21 cellular contexts compared by ENCODE assay signal in the genomic region with DNA sequence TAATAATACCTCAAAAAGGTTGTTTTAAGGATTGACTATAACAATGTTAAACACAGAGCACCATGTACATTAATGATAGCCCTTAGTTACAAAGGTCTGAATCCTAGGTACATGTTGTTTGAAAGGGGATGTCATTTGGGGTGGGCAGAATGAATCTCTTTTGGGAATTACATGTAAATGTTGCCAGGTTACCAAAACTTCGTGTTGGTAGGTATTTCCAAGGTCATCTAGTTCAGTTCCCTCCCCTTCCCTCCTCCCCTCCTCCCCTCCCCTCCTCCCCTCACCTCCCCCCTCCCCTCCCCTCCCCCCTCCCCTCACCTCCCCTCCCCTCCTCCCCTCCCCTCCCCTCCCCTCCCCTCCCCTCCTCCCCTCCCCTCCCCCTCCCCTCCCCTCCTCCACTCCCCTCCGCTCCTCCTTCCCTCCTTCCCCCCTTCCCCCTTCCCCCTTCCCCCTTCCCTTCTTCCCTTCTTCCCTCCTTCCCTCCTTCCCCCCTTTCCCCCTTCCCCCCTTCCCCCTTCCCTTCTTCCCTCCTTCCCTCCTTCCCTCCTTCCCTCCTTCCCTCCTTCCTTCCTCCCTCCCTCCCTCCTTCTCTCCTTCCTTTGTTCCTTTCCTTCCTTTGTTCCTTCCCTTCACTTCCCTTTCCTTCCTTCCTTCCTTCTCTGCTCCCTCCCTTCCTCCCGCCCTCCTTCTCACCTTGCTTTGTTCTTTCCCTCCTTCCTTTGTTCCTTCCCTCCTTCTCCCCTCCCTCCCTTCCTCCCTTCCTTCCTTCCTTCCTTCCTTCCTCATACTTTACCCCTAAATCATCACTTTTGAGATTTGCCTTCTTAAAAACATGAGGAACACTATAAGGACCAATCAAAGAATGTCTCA. TPM values are rescaled to one million over a fixed set of nuclear protein-coding genes. Genes with fewer than 3 reads are reported as not detected.
A peak's percentile ranks its signal among the peaks of the same experiment; 100 is the strongest.
DNase-seq lines count a peak whose midpoint lies in the region; ATAC-seq, FAIRE-seq and TF ChIP-seq lines count a peak whose summit lies in the region.
"Had no signal": no experiment of that assay in that cellular context is flagged by ENCODE, and none has a peak within 500 bp of the region (broad histone marks: within the 10 kb centered on the region; RNA-seq: fewer than 3 reads in every experiment).

No MANE protein-coding gene starts in this region.

- intact Hi-C loops in left ventricle myocardium superior (cut with micrococcal nuclease): no loop called here

- peak in 1 of 2 donors; percentile 10 for ATAC-seq in activated T-cell treated with anti-CD3 and anti-CD28 coated beads, Interleukin-2, amount 50 U/mL, for 72 hours (replicated peaks in 1 of 2)
- ATAC-seq in activated T-cell treated with anti-CD3 and anti-CD28 coated beads, Interleukin-2, amount 50 U/mL, for 4 hours: no peak
- ATAC-seq in GM23338: no peak
- ATAC-seq in activated T-helper 17 cell treated with anti-CD3 and anti-CD28 coated beads, Interleukin-2, amount 50 U/mL, for 72 hours (replicated peaks): no peak
- no peak for ATAC-seq in left ventricle myocardium superior
- no peak for ATAC-seq in GM21367 (IDR thresholded peaks at IDR 0.05; ENCODE audit: unreplicated experiment)
- ATAC-seq: Panc1 had no signal

- H3F3A ChIP-seq in GM23338 (replicated peaks; ENCODE audit: low read depth): no peaks in the 10 kb centered on the region

- dilution Hi-C loops in keratinocyte (cut with MboI; ENCODE audit: extremely low pct_ligation_motif_present, low sequenced_read_pairs): no loop called here

- TF ChIP-seq CTCF in GM23338 (conservative IDR thresholded peaks at IDR 0.05; ENCODE audit: low read depth in 2 of 2) (no peak), keratinocyte (optimal IDR thresholded peaks at IDR 0.05 in 1 of 3, IDR thresholded peaks at IDR 0.05 in 1 of 3, conservative IDR thresholded peaks at IDR 0.05 in 1 of 3; ENCODE audit: extremely low read depth in 1 of 3, insufficient read depth in 2 of 3, low read length in 3 of 3) (no peak)

- H3K36me3 Mint-ChIP-seq in activated T-cell treated with anti-CD3 and anti-CD28 coated beads, Interleukin-2, amount 50 U/mL, for 72 hours (ENCODE audit: insufficient read depth in 2 of 2): peaks cover 0 to 1% of the 10 kb centered on the region in 2 donors
- H3K36me3 Mint-ChIP-seq in activated T-cell treated with anti-CD3 and anti-CD28 coated beads, Interleukin-2, amount 50 U/mL, for 4 hours (ENCODE audit: insufficient read depth): peaks cover 8% of the 10 kb centered on the region
- peaks cover 19% of the 10 kb centered on the region for H3K36me3 Mint-ChIP-seq in GM23338 (ENCODE audit: low read depth)
- H3K36me3 Mint-ChIP-seq in activated T-helper 17 cell treated with anti-CD3 and anti-CD28 coated beads, Interleukin-2, amount 50 U/mL, for 72 hours (ENCODE audit: low read depth): peaks cover 8% of the 10 kb centered on the region

- H3K27ac ChIP-seq in GM23338 (ENCODE audit: low read depth) (no peak overlapping the region), keratinocyte (ENCODE audit: control insufficient read depth, insufficient read depth, low read length) (peak overlapping the region; percentile 50)

- H3K27me3 ChIP-seq in GM23338 (ENCODE audit: insufficient read depth): no peaks in the 10 kb centered on the region
- H3K27me3 ChIP-seq in keratinocyte (ENCODE audit: control insufficient read depth, extremely low read depth, insufficient read depth, low read length): no peaks in the 10 kb centered on the region

- H3K9me2 ChIP-seq in GM23338 (ENCODE audit: insufficient read depth): no peaks in the 10 kb centered on the region

- FAIRE-seq in keratinocyte (lab: Jason Lieb, UNC): no peak
- FAIRE-seq: GM12892, H1 had no signal

- H3K4me2 ChIP-seq in GM23338: no peak overlapping the region
- no peak overlapping the region for H3K4me2 ChIP-seq in keratinocyte (ENCODE audit: control insufficient read depth, extremely low read depth, insufficient read depth, low read depth, low read length)

- H4K20me1 ChIP-seq in GM23338 (replicated peaks; ENCODE audit: insufficient read depth): no peaks in the 10 kb centered on the region
- H4K20me1 ChIP-seq in keratinocyte (ENCODE audit: control insufficient read depth, extremely low read depth, insufficient read depth, low read length): no peaks in the 10 kb centered on the region

- H3K9me3 Mint-ChIP-seq in activated T-cell treated with anti-CD3 and anti-CD28 coated beads, Interleukin-2, amount 50 U/mL, for 72 hours: no peaks in the 10 kb centered on the region
- no peaks in the 10 kb centered on the region for H3K9me3 Mint-ChIP-seq in activated T-cell treated with anti-CD3 and anti-CD28 coated beads, Interleukin-2, amount 50 U/mL, for 4 hours
- H3K9me3 Mint-ChIP-seq in GM23338: peaks cover 21% of the 10 kb centered on the region
- H3K9me3 Mint-ChIP-seq in activated T-helper 17 cell treated with anti-CD3 and anti-CD28 coated beads, Interleukin-2, amount 50 U/mL, for 72 hours: no peaks in the 10 kb centered on the region
- H3K9me3 Mint-ChIP-seq: CD4-positive, alpha-beta memory T cell had no signal

- H3K4me3 ChIP-seq in GM23338: no peak overlapping the region
- H3K4me3 ChIP-seq in keratinocyte (ENCODE audit: control insufficient read depth in 2 of 3, extremely low read depth in 1 of 3, insufficient read depth in 2 of 3, low read depth in 1 of 3, low read length in 3 of 3): no peak overlapping the region

- H3K27ac Mint-ChIP-seq in activated T-cell treated with anti-CD3 and anti-CD28 coated beads, Interleukin-2, amount 50 U/mL, for 72 hours: peak overlapping the region; percentile 100
- no peak overlapping the region for H3K27ac Mint-ChIP-seq in GM23338
- H3K27ac Mint-ChIP-seq in activated T-helper 17 cell treated with anti-CD3 and anti-CD28 coated beads, Interleukin-2, amount 50 U/mL, for 72 hours: peak overlapping the region; percentile 98
- H3K27ac Mint-ChIP-seq: B cell had no signal

- H3K4me1 ChIP-seq in GM23338 (ENCODE audit: insufficient read depth): no peaks in the 10 kb centered on the region
- H3K4me1 ChIP-seq in keratinocyte (ENCODE audit: control insufficient read depth, extremely low read depth, insufficient read depth, low read length): peaks cover 3% of the 10 kb centered on the region

- H3K36me3 ChIP-seq in GM23338 (ENCODE audit: insufficient read depth) (no peaks in the 10 kb centered on the region), keratinocyte (ENCODE audit: control insufficient read depth in 2 of 2, extremely low read depth in 1 of 2, insufficient read depth in 2 of 2, low read length in 2 of 2) (no peaks in the 10 kb centered on the region)

- H3K79me2 ChIP-seq in GM23338 (replicated peaks; ENCODE audit: insufficient read depth): peaks cover 36% of the 10 kb centered on the region
- H3K79me2 ChIP-seq in keratinocyte (ENCODE audit: control insufficient read depth, insufficient read depth, low read length): peaks cover 24% of the 10 kb centered on the region

- peak overlapping the region; percentile 61 to 91 for H3K4me3 Mint-ChIP-seq in activated T-cell treated with anti-CD3 and anti-CD28 coated beads, Interleukin-2, amount 50 U/mL, for 72 hours
- no peak overlapping the region for H3K4me3 Mint-ChIP-seq in activated T-cell treated with anti-CD3 and anti-CD28 coated beads, Interleukin-2, amount 50 U/mL, for 4 hours
- H3K4me3 Mint-ChIP-seq in GM23338: no peak overlapping the region
- H3K4me3 Mint-ChIP-seq in activated T-helper 17 cell treated with anti-CD3 and anti-CD28 coated beads, Interleukin-2, amount 50 U/mL, for 72 hours: peak overlapping the region; percentile 68
- H3K4me3 Mint-ChIP-seq: B cell; CD4-positive, alpha-beta memory T cell had no signal

- DNase-seq in activated T-cell treated with anti-CD3 and anti-CD28 coated beads, Interleukin-2, amount 50 U/mL, for 72 hours: no peak
- DNase-seq in activated T-cell treated with anti-CD3 and anti-CD28 coated beads, Interleukin-2, amount 50 U/mL, for 4 hours: no peak
- peak; percentile 17 for DNase-seq in GM23338 (ENCODE audit: low spot score)
- no peak for DNase-seq in keratinocyte (ENCODE audit: low read depth, low spot score)
- no peak for DNase-seq in NCI-H2171 treated with DMSO at 0.1 percent for 48 hours (lab: John Stamatoyannopoulos, UW)
- DNase-seq in left ventricle myocardium superior: no peak
- DNase-seq: ACHN; CD4-positive, alpha-beta memory T cell; DND-41; GDM1; KG1; NCI-H1092 treated with DMSO at 0.1 percent for 48 hours; NCI-H187; NCI-H82; Right ventricle myocardium superior had no signal

- H3K9me1 ChIP-seq in keratinocyte (ENCODE audit: control insufficient read depth, extremely low read depth, insufficient read depth, low read length): no peaks in the 10 kb centered on the region

- H3K4me1 Mint-ChIP-seq in activated T-cell treated with anti-CD3 and anti-CD28 coated beads, Interleukin-2, amount 50 U/mL, for 72 hours (ENCODE audit: low read depth): peaks cover 56% of the 10 kb centered on the region
- H3K4me1 Mint-ChIP-seq in activated T-cell treated with anti-CD3 and anti-CD28 coated beads, Interleukin-2, amount 50 U/mL, for 4 hours (ENCODE audit: low read depth): peaks cover 23% of the 10 kb centered on the region
- H3K4me1 Mint-ChIP-seq in GM23338: no peaks in the 10 kb centered on the region
- H3K4me1 Mint-ChIP-seq in activated T-helper 17 cell treated with anti-CD3 and anti-CD28 coated beads, Interleukin-2, amount 50 U/mL, for 72 hours: peaks cover 12% of the 10 kb centered on the region

- H3K9me3 ChIP-seq in keratinocyte (ENCODE audit: control insufficient read depth, low read depth, low read length): no peaks in the 10 kb centered on the region

- no peaks in the 10 kb centered on the region for H3K27me3 Mint-ChIP-seq in activated T-cell treated with anti-CD3 and anti-CD28 coated beads, Interleukin-2, amount 50 U/mL, for 72 hours (ENCODE audit: low read depth)
- H3K27me3 Mint-ChIP-seq in activated T-cell treated with anti-CD3 and anti-CD28 coated beads, Interleukin-2, amount 50 U/mL, for 4 hours (ENCODE audit: low read depth): no peaks in the 10 kb centered on the region
- H3K27me3 Mint-ChIP-seq in GM23338 (ENCODE audit: insufficient read depth, low read depth, poor library complexity): no peaks in the 10 kb centered on the region
- H3K27me3 Mint-ChIP-seq in activated T-helper 17 cell treated with anti-CD3 and anti-CD28 coated beads, Interleukin-2, amount 50 U/mL, for 72 hours: no peaks in the 10 kb centered on the region
- H3K27me3 Mint-ChIP-seq: B cell; CD4-positive, alpha-beta memory T cell had no signal

- H2AFZ ChIP-seq in GM23338 (no peak overlapping the region), keratinocyte (ENCODE audit: control insufficient read depth, low read length) (no peak overlapping the region)

- H3K9ac ChIP-seq in keratinocyte (ENCODE audit: control insufficient read depth, extremely low read depth, insufficient read depth, low read length): no peak overlapping the region

RNA-seq across cellular contexts. Expression of gene VTI1A, which starts 8.1 kb away (rescaled TPM):
- 10 to 100 TPM; 65.5 to 71.8 TPM for total RNA-seq in activated T-cell treated with anti-CD3 and anti-CD28 coated beads, Interleukin-2, amount 50 U/mL, for 72 hours
- total RNA-seq in activated T-cell treated with anti-CD3 and anti-CD28 coated beads, Interleukin-2, amount 50 U/mL, for 4 hours: 10 to 100 TPM; 39.2 to 43.8 (median 42.9) TPM
- 29.4 and 31.0 TPM in 2 replicates for total RNA-seq in GM23338 (2014; rRNA removed; shearing (Covaris generic))
- 18.4 and 26.8 TPM in 2 replicates for polyA plus RNA-seq in GM23338 (2016; fragmentation: Nextera tagmentation; extraction: Ambion mirVana)
- 10 to 100 TPM; 35.2 to 46.9 TPM for total RNA-seq in activated T-helper 17 cell treated with anti-CD3 and anti-CD28 coated beads, Interleukin-2, amount 50 U/mL, for 72 hours
- 15.0 to 18.5 TPM (median 15.1 TPM) in 3 replicates for polyA plus RNA-seq in keratinocyte
- polyA plus RNA-seq in keratinocyte (2011; ENCODE audit: low read depth): 66.7 TPM
- polyA plus RNA-seq in keratinocyte (2011; cell fraction: cytosol; rRNA removed): 13.3 and 16.8 TPM in 2 replicates
- 26.3 and 32.9 TPM in 2 replicates for polyA plus RNA-seq in keratinocyte (2011; cell fraction: nucleus; rRNA removed)
- polyA plus RNA-seq in keratinocyte (2012; ENCODE audit: low replicate concordance): 12.1 and 14.5 TPM in 2 replicates
- polyA minus RNA-seq in keratinocyte: 5.9 to 31.0 TPM (median 16.8 TPM) in 3 replicates
- polyA minus RNA-seq in keratinocyte (2011; cell fraction: cytosol; rRNA and poly(A)+ RNA removed): 10.4 TPM
- 38.2 and 48.2 TPM in 2 replicates for polyA minus RNA-seq in keratinocyte (2011; cell fraction: nucleus; rRNA and poly(A)+ RNA removed)
- total RNA-seq in left ventricle myocardium superior: 22.9 TPM

RNA-seq across cellular contexts. Expression of gene ZDHHC6, which starts 8.4 kb away (rescaled TPM):
- total RNA-seq in activated T-cell treated with anti-CD3 and anti-CD28 coated beads, Interleukin-2, amount 50 U/mL, for 72 hours: 10 to 100 TPM; 61.1 to 78.7 TPM
- total RNA-seq in activated T-cell treated with anti-CD3 and anti-CD28 coated beads, Interleukin-2, amount 50 U/mL, for 4 hours: 10 to 100 TPM; 33.4 to 40.6 (median 36.2) TPM
- total RNA-seq in GM23338 (2014; rRNA removed; shearing (Covaris generic)): 24.6 and 26.1 TPM in 2 replicates
- polyA plus RNA-seq in GM23338 (2016; fragmentation: Nextera tagmentation; extraction: Ambion mirVana): 29.0 and 33.7 TPM in 2 replicates
- 10 to 100 TPM; 45.4 to 56.2 TPM for total RNA-seq in activated T-helper 17 cell treated with anti-CD3 and anti-CD28 coated beads, Interleukin-2, amount 50 U/mL, for 72 hours
- polyA plus RNA-seq in keratinocyte: 20.1 to 34.2 TPM (median 23.4 TPM) in 3 replicates
- polyA plus RNA-seq in keratinocyte (2011; ENCODE audit: low read depth): 19.0 TPM
- 10.9 and 25.0 TPM in 2 replicates for polyA plus RNA-seq in keratinocyte (2011; cell fraction: cytosol; rRNA removed)
- 40.6 and 57.1 TPM in 2 replicates for polyA plus RNA-seq in keratinocyte (2011; cell fraction: nucleus; rRNA removed)
- 17.1 and 20.6 TPM in 2 replicates for polyA plus RNA-seq in keratinocyte (2012; ENCODE audit: low replicate concordance)
- 6.4 to 23.6 TPM (median 11.4 TPM) in 3 replicates for polyA minus RNA-seq in keratinocyte
- polyA minus RNA-seq in keratinocyte (2011; cell fraction: cytosol; rRNA and poly(A)+ RNA removed): 8.6 TPM
- 10.7 and 15.4 TPM in 2 replicates for polyA minus RNA-seq in keratinocyte (2011; cell fraction: nucleus; rRNA and poly(A)+ RNA removed)
- 17.6 TPM for total RNA-seq in left ventricle myocardium superior

Comparison
In these comparisons a context has a peak if more than half of its experiments do, and no peak if none do; other contexts are left out.
1. H3K4me3 Mint-ChIP-seq: peak in activated T-cell treated with anti-CD3 and anti-CD28 coated beads, Interleukin-2, amount 50 U/mL, for 72 hours (2 of 2) and activated T-helper 17 cell treated with anti-CD3 and anti-CD28 coated beads, Interleukin-2, amount 50 U/mL, for 72 hours (single experiment); none in activated T-cell treated with anti-CD3 and anti-CD28 coated beads, Interleukin-2, amount 50 U/mL, for 4 hours (single experiment) and GM23338 (single experiment).